In genomic region chr5:40841068-40841805, GRCh38 we compare ENCODE assay signal across 1 cellular context.
TF ChIP-seq lines count a peak whose summit lies in the region.

CARD6 (plus strand) TSS chr5:40841367; CDS start chr5:40841383, 16 bp downstream.

TF ChIP-seq in GM23338, 12 proteins besides CTCF, POLR2A, EP300 and RAD21 (continued from another document):
- TF ChIP-seq, protein P1, sequence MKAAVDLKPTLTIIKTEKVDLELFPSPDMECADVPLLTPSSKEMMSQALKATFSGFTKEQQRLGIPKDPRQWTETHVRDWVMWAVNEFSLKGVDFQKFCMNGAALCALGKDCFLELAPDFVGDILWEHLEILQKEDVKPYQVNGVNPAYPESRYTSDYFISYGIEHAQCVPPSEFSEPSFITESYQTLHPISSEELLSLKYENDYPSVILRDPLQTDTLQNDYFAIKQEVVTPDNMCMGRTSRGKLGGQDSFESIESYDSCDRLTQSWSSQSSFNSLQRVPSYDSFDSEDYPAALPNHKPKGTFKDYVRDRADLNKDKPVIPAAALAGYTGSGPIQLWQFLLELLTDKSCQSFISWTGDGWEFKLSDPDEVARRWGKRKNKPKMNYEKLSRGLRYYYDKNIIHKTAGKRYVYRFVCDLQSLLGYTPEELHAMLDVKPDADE (IDR thresholded peaks at IDR 0.05) = no peak
- TF ChIP-seq EZH2 (IDR thresholded peaks at IDR 0.05; ENCODE audit: low read depth, unreplicated experiment) = no peak
- TF ChIP-seq EZH2phosphoT487 (IDR thresholded peaks at IDR 0.05; ENCODE audit: unreplicated experiment) = no peak
- TF ChIP-seq STAT1 (IDR thresholded peaks at IDR 0.05; ENCODE audit: unreplicated experiment) = no peak
